ENCODE assay signal across 21 cellular contexts in genomic region chr13:27000686-27001085, GRCh38.
DNase-seq lines count a peak whose midpoint lies in the region; ATAC-seq and TF ChIP-seq lines count a peak whose summit lies in the region.
"Had no signal": no experiment of that assay in that cellular context is flagged by ENCODE, and none has a peak within 500 bp of the region (broad histone marks: within the 10 kb centered on the region; RNA-seq: fewer than 3 reads in every experiment).

No MANE protein-coding gene starts in this region.

- H3K4me1 ChIP-seq in suprapubic skin: peaks cover 4% of the 10 kb centered on the region
- peaks cover 23% of the 10 kb centered on the region for H3K4me1 ChIP-seq in left ventricle myocardium inferior
- H3K4me1 ChIP-seq: HAP-1 had no signal

- H3K4me1 Mint-ChIP-seq in glutamatergic neuron (ENCODE audit: low read depth, unreplicated experiment): peaks cover 20% of the 10 kb centered on the region

- DNase-seq in NCI-H82 (lab: John Stamatoyannopoulos, UW): peak; percentile 33
- no peak for DNase-seq in NCI-H82 treated with DMSO at 0.1 percent for 48 hours (lab: John Stamatoyannopoulos, UW; ENCODE audit: unreplicated experiment)
- DNase-seq in posterior vena cava (ENCODE audit: low spot score): peak; percentile 47
- DNase-seq in suprapubic skin (ENCODE audit: low spot score in 2 of 2): peak; percentile 18 to 64
- DNase-seq in glutamatergic neuron: no peak
- no peak for DNase-seq in left ventricle myocardium inferior
- DNase-seq: CD4-positive, CD25-positive, alpha-beta regulatory T cell; CD8-positive, alpha-beta T cell; DMS 273 treated with DMSO at 0.1 percent for 48 hours; DMS79; EL; GDM1; GOT3; HFFc6 had no signal

- H3K27me3 ChIP-seq in suprapubic skin (peaks cover 17% of the 10 kb centered on the region), left ventricle myocardium inferior (ENCODE audit: low read depth) (peaks cover 4% of the 10 kb centered on the region)

- TF ChIP-seq CTCF in suprapubic skin (IDR thresholded peaks at IDR 0.05) (no peak), glutamatergic neuron (IDR thresholded peaks at IDR 0.05; ENCODE audit: partially characterized antibody, unreplicated experiment) (no peak), left ventricle myocardium inferior (IDR thresholded peaks at IDR 0.05; ENCODE audit: borderline replicate concordance) (no peak)

- ATAC-seq in GM19452 (IDR thresholded peaks at IDR 0.05; ENCODE audit: unreplicated experiment): no peak
- ATAC-seq: CD8-positive, alpha-beta T cell; GM12878 had no signal

- no peak for TF ChIP-seq POLR2A in suprapubic skin (IDR thresholded peaks at IDR 0.05)

- H3K4me3 ChIP-seq in suprapubic skin: no peak overlapping the region
- H3K4me3 ChIP-seq in left ventricle myocardium inferior: no peak overlapping the region
- H3K4me3 ChIP-seq: BLaER1, GM12878, HAP-1 had no signal

- no peaks in the 10 kb centered on the region for H3K9me3 ChIP-seq in suprapubic skin
- peaks cover 10% of the 10 kb centered on the region for H3K9me3 ChIP-seq in left ventricle myocardium inferior (replicated peaks)
- H3K9me3 ChIP-seq: HAP-1 had no signal

- H3K36me3 ChIP-seq in suprapubic skin (no peaks in the 10 kb centered on the region), left ventricle myocardium inferior (no peaks in the 10 kb centered on the region)
- H3K36me3 ChIP-seq: BLaER1, HAP-1 had no signal

- H3K27ac Mint-ChIP-seq in glutamatergic neuron (ENCODE audit: unreplicated experiment): no peak overlapping the region
- H3K27ac Mint-ChIP-seq: CD4-positive, CD25-positive, alpha-beta regulatory T cell; CD8-positive, alpha-beta T cell; HFFc6 had no signal

- peaks cover 4% of the 10 kb centered on the region for H3K36me3 Mint-ChIP-seq in glutamatergic neuron (ENCODE audit: unreplicated experiment)
- H3K36me3 Mint-ChIP-seq: CD4-positive, CD25-positive, alpha-beta regulatory T cell; CD8-positive, alpha-beta T cell had no signal

- 80% methylated on average over 6 of the region's 6 CpGs for WGBS in suprapubic skin

- H3K4me3 Mint-ChIP-seq in glutamatergic neuron (ENCODE audit: unreplicated experiment): no peak overlapping the region
- H3K4me3 Mint-ChIP-seq: B cell; CD4-positive, CD25-positive, alpha-beta regulatory T cell; CD8-positive, alpha-beta T cell; HFFc6 had no signal

- TF ChIP-seq EP300 in suprapubic skin (IDR thresholded peaks at IDR 0.05): no peak

- H3K27ac ChIP-seq in suprapubic skin (no peak overlapping the region), left ventricle myocardium inferior (replicated peaks) (no peak overlapping the region)
- H3K27ac ChIP-seq: 22Rv1, BLaER1, C4-2B had no signal

- intact Hi-C loops in posterior vena cava (cut with DNase I) (no loop called here), left ventricle myocardium inferior (cut with micrococcal nuclease) (no loop called here)

- H3K9me3 Mint-ChIP-seq in glutamatergic neuron (ENCODE audit: unreplicated experiment): peaks cover 10% of the 10 kb centered on the region
- H3K9me3 Mint-ChIP-seq: CD4-positive, CD25-positive, alpha-beta regulatory T cell; CD8-positive, alpha-beta T cell; HFFc6 had no signal

- H3K27me3 Mint-ChIP-seq in glutamatergic neuron (ENCODE audit: unreplicated experiment): peaks cover 11% of the 10 kb centered on the region

Comparison
In these comparisons a context has a peak if more than half of its experiments do, and no peak if none do; other contexts are left out.
1. DNase-seq: peak in NCI-H82 (single experiment), posterior vena cava (single experiment) and suprapubic skin (2 of 2); none in NCI-H82 treated with DMSO at 0.1 percent for 48 hours (single experiment), glutamatergic neuron (single experiment) and left ventricle myocardium inferior (single experiment).